Comparison of ENCODE assay signal across 9 cellular contexts in genomic region chr17:21036361-21036881, GRCh38. TPM values are rescaled to one million over a fixed set of nuclear protein-coding genes. Genes with fewer than 3 reads are reported as not detected.
A peak's percentile ranks its signal among the peaks of the same experiment; 100 is the strongest.
DNase-seq lines count a peak whose midpoint lies in the region; ATAC-seq and TF ChIP-seq lines count a peak whose summit lies in the region.
"Had no signal": no experiment of that assay in that cellular context is flagged by ENCODE, and none has a peak within 500 bp of the region (broad histone marks: within the 10 kb centered on the region; RNA-seq: fewer than 3 reads in every experiment).

No MANE protein-coding gene starts in this region.

- no peaks in the 10 kb centered on the region for H3K27me3 Mint-ChIP-seq in neural crest cell (ENCODE audit: low read depth)

- peaks cover 97% of the 10 kb centered on the region for H4K20me1 ChIP-seq in DND-41 (ENCODE audit: insufficient read depth, low read length)
- peaks cover 86% of the 10 kb centered on the region for H4K20me1 ChIP-seq in Karpas-422 (ENCODE audit: insufficient read depth, low read depth, low read length)

- H3K9me3 Mint-ChIP-seq in neural crest cell, result no peaks in the 10 kb centered on the region

- H3K4me1 ChIP-seq in DND-41 (ENCODE audit: insufficient read depth, low read length), result peaks cover 68% of the 10 kb centered on the region
- H3K4me1 ChIP-seq in Karpas-422 (ENCODE audit: low read length), result peaks cover 81% of the 10 kb centered on the region

- H3K4me3 ChIP-seq in DND-41 (ENCODE audit: low read depth in 1 of 2, low read length in 2 of 2) (no peak overlapping the region), Karpas-422 (ENCODE audit: low read length) (no peak overlapping the region)

- H3K4me2 ChIP-seq in DND-41 (ENCODE audit: insufficient read depth, low read length) (peak overlapping the region; percentile 51; the same call in 1 of the 2 replicates), Karpas-422 (ENCODE audit: low read depth, low read length, poor library complexity, severe bottlenecking) (peak overlapping the region; percentile 52)

- no peak for ATAC-seq in DND-41 (ENCODE audit: insufficient read depth, low read depth)
- no peak for ATAC-seq in HG03025 (IDR thresholded peaks at IDR 0.05; ENCODE audit: low FRiP score, unreplicated experiment)

- peak overlapping the region; percentile 67 for H3K4me3 Mint-ChIP-seq in neural crest cell

- no peaks in the 10 kb centered on the region for H3K9me2 ChIP-seq in Karpas-422 (replicated peaks; ENCODE audit: insufficient read depth, low read length)

- H3K9ac ChIP-seq in DND-41 (ENCODE audit: low read depth, low read length), result no peak overlapping the region
- no peak overlapping the region for H3K9ac ChIP-seq in Karpas-422 (ENCODE audit: low read length)

- H3K9me3 ChIP-seq in DND-41 (ENCODE audit: insufficient read depth, low read length, severe bottlenecking), result no peaks in the 10 kb centered on the region
- H3K9me3 ChIP-seq in Karpas-422 (ENCODE audit: low read length), result no peaks in the 10 kb centered on the region

- H3K36me3 ChIP-seq in DND-41 (ENCODE audit: insufficient read depth, low read length), result peaks cover 78% of the 10 kb centered on the region
- H3K36me3 ChIP-seq in Karpas-422 (ENCODE audit: insufficient read depth, low read length), result peaks cover 54% of the 10 kb centered on the region

- H3K27me3 ChIP-seq in DND-41 (ENCODE audit: insufficient read depth, low read length, poor library complexity) (no peaks in the 10 kb centered on the region), Karpas-422 (ENCODE audit: low read length) (no peaks in the 10 kb centered on the region)

- no peak overlapping the region for H3K27ac Mint-ChIP-seq in neural crest cell (ENCODE audit: unreplicated experiment)

- H3K36me3 Mint-ChIP-seq in neural crest cell (ENCODE audit: low read depth), result peaks cover 26% of the 10 kb centered on the region

- DNase-seq in DND-41, result no peak
- DNase-seq in Karpas-422, result no peak
- peak; percentile 39 for DNase-seq in amniotic epithelial cell (ENCODE audit: low read depth)
- no peak for DNase-seq in neural crest cell (ENCODE audit: low read depth, low spot score)
- no peak for DNase-seq in glomerular visceral epithelial cell (ENCODE audit: extremely low spot score)
- no peak for DNase-seq in NCI-H510A (lab: John Stamatoyannopoulos, UW)
- no peak for DNase-seq in activated effector memory CD4-positive, alpha-beta T cell treated with anti-CD3 and anti-CD28 coated beads, Interleukin-2, amount 50 U/mL, for 16 hours
- DNase-seq: activated gamma-delta T cell treated with Interleukin-2 at 50 U/mL for 16 hours had no signal

- H2AFZ ChIP-seq in DND-41 (ENCODE audit: low read depth, low read length) (no peak overlapping the region), Karpas-422 (ENCODE audit: low read length) (no peak overlapping the region)

- H3K79me2 ChIP-seq in DND-41 (ENCODE audit: insufficient read depth, low read length), result peaks cover 99% of the 10 kb centered on the region
- H3K79me2 ChIP-seq in Karpas-422 (ENCODE audit: low read length), result peaks cover 100% of the 10 kb centered on the region

- no peak for TF ChIP-seq CTCF in DND-41 (IDR thresholded peaks at IDR 0.05; ENCODE audit: borderline replicate concordance, extremely low read depth, low read length, poor library complexity, severe bottlenecking)
- no peak for TF ChIP-seq CTCF in neural crest cell (conservative IDR thresholded peaks at IDR 0.05)

- no peak overlapping the region for H3K27ac ChIP-seq in DND-41 (ENCODE audit: low read length)
- peak overlapping the region; percentile 12; the same call in 1 of the 2 replicates for H3K27ac ChIP-seq in Karpas-422 (ENCODE audit: low read length)

- peaks cover 67% of the 10 kb centered on the region for H3K4me1 Mint-ChIP-seq in neural crest cell

RNA-seq across cellular contexts. Expression of gene USP22, which starts 6.4 kb away (rescaled TPM):
- 133 and 149 TPM in 2 replicates for total RNA-seq in Karpas-422 (2014; rRNA removed; shearing (Covaris generic); ENCODE audit: low replicate concordance)
- 386 and 390 TPM in 2 replicates for total RNA-seq in neural crest cell
